Comparison of ENCODE assay signal across 15 cellular contexts in genomic region chr5:107502711-107503110, GRCh38.
DNase-seq lines count a peak whose midpoint lies in the region; TF ChIP-seq lines count a peak whose summit lies in the region.
"Had no signal": no experiment of that assay in that cellular context is flagged by ENCODE, and none has a peak within 500 bp of the region (broad histone marks: within the 10 kb centered on the region; RNA-seq: fewer than 3 reads in every experiment).

No MANE protein-coding gene starts in this region.

- H2BK120ac ChIP-seq in mesendoderm (ENCODE audit: low read depth, low read length), result no peak overlapping the region

- H4K5ac ChIP-seq in mesendoderm (ENCODE audit: low read length), result no peak overlapping the region

- H3K36me3 ChIP-seq in OCI-LY7 (ENCODE audit: insufficient read depth, low read length), result no peaks in the 10 kb centered on the region
- H3K36me3 ChIP-seq in mesendoderm (ENCODE audit: control insufficient read depth, insufficient read depth, low read length), result no peaks in the 10 kb centered on the region
- H3K36me3 ChIP-seq in testis (ENCODE audit: low read depth, missing control alignments), result no peaks in the 10 kb centered on the region
- no peaks in the 10 kb centered on the region for H3K36me3 ChIP-seq in mammary epithelial cell (ENCODE audit: insufficient read depth, low read length)

- H2BK15ac ChIP-seq in mesendoderm (replicated peaks; ENCODE audit: low read depth), result no peak overlapping the region

- H4K20me1 ChIP-seq in OCI-LY7 (ENCODE audit: insufficient read depth, low read length), result no peaks in the 10 kb centered on the region
- H4K20me1 ChIP-seq in mammary epithelial cell (ENCODE audit: insufficient read depth, low read length), result no peaks in the 10 kb centered on the region

- TF ChIP-seq POLR2A in testis (IDR thresholded peaks at IDR 0.05), result no peak

- intact Hi-C loops in OCI-LY7 (cut with micrococcal nuclease; ENCODE audit: unreplicated experiment), result no loop called here
- intact Hi-C loops in testis (cut with DNase I; ENCODE audit: low total_unique reads), result no loop called here
- intact Hi-C loops in mammary epithelial cell (cut with micrococcal nuclease), result no loop called here

- POLR2A ChIA-PET in OCI-LY7 (lab: Charles Lee), result interaction anchor here (0.5 to 5.9 kb wide), 8 partner anchors 9 to 104 kb away, joined by 3 to 54 read pairs (median 4); no protein-coding TSS in a partner anchor

- BruUV-seq in OCI-LY7 (replicated peaks; lab: Mats Ljungman, UMichigan), result no TSS peak
- BruUV-seq in mammary epithelial cell (replicated peaks; lab: Mats Ljungman, UMichigan), result no TSS peak

- H3K27me3 ChIP-seq in mesendoderm (ENCODE audit: insufficient read depth, low read length, poor library complexity) (no peaks in the 10 kb centered on the region), testis (no peaks in the 10 kb centered on the region), mammary epithelial cell (ENCODE audit: insufficient read depth, low read length) (no peaks in the 10 kb centered on the region)

- H3K4me1 ChIP-seq in OCI-LY7 (ENCODE audit: insufficient read depth, low read length, poor library complexity, severe bottlenecking), result peaks cover 27% of the 10 kb centered on the region
- H3K4me1 ChIP-seq in mesendoderm (ENCODE audit: control insufficient read depth, low read depth, low read length), result peaks cover 6% of the 10 kb centered on the region
- H3K4me1 ChIP-seq in testis, result no peaks in the 10 kb centered on the region
- peaks cover 5% of the 10 kb centered on the region for H3K4me1 ChIP-seq in mammary epithelial cell (ENCODE audit: insufficient read depth, low read length)

- H3K9ac ChIP-seq in mesendoderm (ENCODE audit: low read length) (no peak overlapping the region), mammary epithelial cell (ENCODE audit: insufficient read depth, low read length) (no peak overlapping the region)

- TF ChIP-seq CTCF in OCI-LY7 (conservative IDR thresholded peaks at IDR 0.05; ENCODE audit: low read length) (no peak), testis (IDR thresholded peaks at IDR 0.05) (no peak), mammary epithelial cell (conservative IDR thresholded peaks at IDR 0.05 in 1 of 2, IDR thresholded peaks at IDR 0.05 in 1 of 2; ENCODE audit: extremely low read depth in 1 of 2, insufficient read depth in 1 of 2, low read depth in 1 of 2, low read length in 2 of 2) (no peak)

- no peak overlapping the region for H3K4me3 ChIP-seq in OCI-LY7 (ENCODE audit: low read depth, low read length, poor library complexity, severe bottlenecking)
- H3K4me3 ChIP-seq in mesendoderm (ENCODE audit: low read length), result no peak overlapping the region
- no peak overlapping the region for H3K4me3 ChIP-seq in testis
- no peak overlapping the region for H3K4me3 ChIP-seq in mammary epithelial cell (replicated peaks in 1 of 3; ENCODE audit: insufficient read depth in 1 of 3, low read depth in 2 of 3, low read length in 3 of 3)

- dilution Hi-C loops in mammary epithelial cell (cut with HindIII; ENCODE audit: low sequenced_read_pairs), result no loop called here

- no peak overlapping the region for H3K23ac ChIP-seq in mesendoderm (ENCODE audit: low read length)

- no peak overlapping the region for H3K56ac ChIP-seq in mesendoderm (ENCODE audit: low read length)

- in situ Hi-C loops in mammary epithelial cell (cut with MboI; ENCODE audit: low sequenced_read_pairs in 2 of 2), result no loop called here

- peaks cover 8% of the 10 kb centered on the region for H3K79me1 ChIP-seq in mesendoderm (ENCODE audit: low read length)

- no peak overlapping the region for H4K8ac ChIP-seq in mesendoderm (ENCODE audit: low read depth, low read length)

- no peaks in the 10 kb centered on the region for H3K9me3 ChIP-seq in OCI-LY7 (ENCODE audit: low read length)
- no peaks in the 10 kb centered on the region for H3K9me3 ChIP-seq in testis
- no peaks in the 10 kb centered on the region for H3K9me3 ChIP-seq in mammary epithelial cell (replicated peaks; ENCODE audit: insufficient read depth, low read length)

- CTCF ChIA-PET in OCI-LY7 (lab: Charles Lee; ENCODE audit: unreplicated experiment) (interaction anchor here (0.8 kb wide), 2 partner anchors 10 to 51 kb away, joined by 3 read pairs; no protein-coding TSS in a partner anchor), mammary epithelial cell (lab: Charles Lee; ENCODE audit: low non-redundant PET) (no interaction called here)

- no CpG with 5 or more reads among the region's 8 CpGs for WGBS in mesendoderm (ENCODE audit: extremely low coverage, insufficient coverage, low lambda C conversion rate)
- WGBS in testis, 2 donors, result 88 to 92% methylated on average over 8 of the region's 8 CpGs
- WGBS in mammary epithelial cell (ENCODE audit: low coverage, missing lambda C conversion rate), result 97% methylated on average over 7 of the region's 8 CpGs

- H3K9me2 ChIP-seq in OCI-LY7 (ENCODE audit: insufficient read depth, low read length), result no peaks in the 10 kb centered on the region

- no peak overlapping the region for H3K4ac ChIP-seq in mesendoderm (ENCODE audit: low read depth, low read length)

- H2AK5ac ChIP-seq in mesendoderm (ENCODE audit: low read length), result no peak overlapping the region

- H3K4me2 ChIP-seq in OCI-LY7 (ENCODE audit: low read length), result no peak overlapping the region
- no peak overlapping the region for H3K4me2 ChIP-seq in mesendoderm (ENCODE audit: low read length)
- H3K4me2 ChIP-seq in mammary epithelial cell (ENCODE audit: insufficient read depth, low read depth, low read length), result no peak overlapping the region

- H2AFZ ChIP-seq in OCI-LY7 (ENCODE audit: low read length) (peak overlapping the region; percentile 65; the same call in 1 of the 2 replicates), mammary epithelial cell (ENCODE audit: low read depth, low read length) (no peak overlapping the region)

- no peaks in the 10 kb centered on the region for H3K79me2 ChIP-seq in OCI-LY7 (ENCODE audit: insufficient read depth, low read depth, low read length)
- peaks cover 2% of the 10 kb centered on the region for H3K79me2 ChIP-seq in mesendoderm (ENCODE audit: control insufficient read depth, insufficient read depth, low read length)
- H3K79me2 ChIP-seq in mammary epithelial cell (ENCODE audit: insufficient read depth, low read length), result peaks cover 35% of the 10 kb centered on the region

- H3K27ac ChIP-seq in OCI-LY7 (ENCODE audit: low read depth, low read length, poor library complexity, severe bottlenecking) (no peak overlapping the region), mesendoderm (ENCODE audit: low read depth, low read length) (no peak overlapping the region), testis (no peak overlapping the region), mammary epithelial cell (ENCODE audit: insufficient read depth, low read depth, low read length) (no peak overlapping the region)

- peak; percentile 87 for DNase-seq in DMS53 (lab: John Stamatoyannopoulos, UW)
- DNase-seq in NCI-H2029 (lab: John Stamatoyannopoulos, UW), result peak; percentile 40
- no peak for DNase-seq in OCI-LY7 (ENCODE audit: low spot score)
- peak; percentile 38 for DNase-seq in mesendoderm
- DNase-seq in testis, result no peak
- no peak for DNase-seq in T-helper 9 cell
- DNase-seq in retina, result no peak
- no peak for DNase-seq in mammary epithelial cell
- DNase-seq: activated CD4-positive, alpha-beta T cell treated with anti-CD3 and anti-CD28 coated beads, Interleukin-2, amount 10 ng/mL, durations not matched to agents 7 days and 5 days; activated gamma-delta T cell; AML-193; effector CD4-positive, alpha-beta T cell; foreskin fibroblast; PC-3; stimulated activated naive CD8-positive, alpha-beta T cell treated with anti-CD3 and anti-CD28 coated beads, Interleukin-15, Interleukin-2, amounts not matched to agents 100 U/mL and 50 U/mL, for 24 hours had no signal

- no peak overlapping the region for H2BK5ac ChIP-seq in mesendoderm (ENCODE audit: low read length)

- H3K18ac ChIP-seq in mesendoderm (ENCODE audit: low read length), result no peak overlapping the region

Comparison
In these comparisons a context has a peak if more than half of its experiments do, and no peak if none do; other contexts are left out.
1. DNase-seq: peak in DMS53 (single experiment), NCI-H2029 (single experiment) and mesendoderm (single experiment); none in OCI-LY7 (single experiment), testis (single experiment), T-helper 9 cell (single experiment), retina (single experiment) and mammary epithelial cell (single experiment).